In the genomic region with DNA sequence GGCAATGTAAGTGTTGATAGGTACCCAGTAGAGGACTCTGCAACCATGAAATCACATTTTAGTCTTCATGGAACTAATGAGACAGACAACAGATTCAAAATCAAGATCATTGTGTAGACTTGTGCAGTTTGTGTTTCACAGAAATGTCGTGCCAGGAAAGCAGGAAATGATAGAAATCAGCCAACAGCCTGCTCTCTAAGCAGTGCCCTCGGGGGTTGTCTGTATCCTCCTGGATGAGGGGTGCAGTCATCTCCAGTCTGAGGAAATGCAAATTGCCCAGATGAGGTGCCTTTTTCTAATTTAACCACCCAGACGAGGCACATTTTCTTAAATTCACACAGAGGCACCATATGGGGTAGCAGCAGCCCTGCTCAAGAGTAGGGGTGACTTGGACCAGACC, we compare ENCODE assay signal across 16 cellular contexts.
DNase-seq lines count a peak whose midpoint lies in the region; ATAC-seq and TF ChIP-seq lines count a peak whose summit lies in the region.
"Had no signal": no experiment of that assay in that cellular context is flagged by ENCODE, and none has a peak within 500 bp of the region (broad histone marks: within the 10 kb centered on the region; RNA-seq: fewer than 3 reads in every experiment).

No MANE protein-coding gene starts in this region.

- H3K4ac ChIP-seq in mesenchymal stem cell (ENCODE audit: low read depth in 1 of 2, low read length in 2 of 2): peak overlapping the region in 1 of 2 experiments; percentile 44

- intact Hi-C loops in prostate gland (cut with DNase I): no loop called here

- H2AK5ac ChIP-seq in mesenchymal stem cell (ENCODE audit: low read length, severe bottlenecking): no peak overlapping the region

- H2AFZ ChIP-seq in mesenchymal stem cell (ENCODE audit: low read depth, low read length) (no peak overlapping the region), smooth muscle cell (ENCODE audit: low read depth) (peak overlapping the region; percentile 16)

- TF ChIP-seq POLR2A in prostate gland (IDR thresholded peaks at IDR 0.05): no peak

- WGBS in mesenchymal stem cell: 66% methylated on average over 2 of the region's 3 CpGs
- WGBS in smooth muscle cell (ENCODE audit: low lambda C conversion rate): 39% methylated on average over 3 of the region's 3 CpGs
- WGBS in prostate gland: 38% methylated on average over 3 of the region's 3 CpGs

- no peaks in the 10 kb centered on the region for H3K79me2 ChIP-seq in smooth muscle cell (ENCODE audit: low read depth)

- H3K27me3 ChIP-seq in mesenchymal stem cell (ENCODE audit: control insufficient read depth in 1 of 2, insufficient read depth in 1 of 2, low read length in 2 of 2) (no peaks in the 10 kb centered on the region), smooth muscle cell (ENCODE audit: low read depth) (no peaks in the 10 kb centered on the region), prostate gland (replicated peaks; ENCODE audit: insufficient read depth) (no peaks in the 10 kb centered on the region)
- H3K27me3 ChIP-seq: BE2C had no signal

- H2BK15ac ChIP-seq in mesenchymal stem cell (ENCODE audit: low read depth, poor library complexity, severe bottlenecking): no peak overlapping the region

- H4K91ac ChIP-seq in mesenchymal stem cell (ENCODE audit: low read length): no peak overlapping the region

- peak overlapping the region; percentile 11 to 42 for H2BK12ac ChIP-seq in mesenchymal stem cell (ENCODE audit: low read length in 2 of 2)

- H3K27ac ChIP-seq in SK-N-MC (peak overlapping the region; percentile 47; the same call in 1 of the 2 replicates), mesenchymal stem cell (ENCODE audit: low read length, poor library complexity, severe bottlenecking) (no peak overlapping the region), smooth muscle cell (ENCODE audit: low read depth) (no peak overlapping the region), prostate gland (no peak overlapping the region)

- H3K36me3 ChIP-seq in SK-N-MC (ENCODE audit: insufficient read depth, low read length): no peaks in the 10 kb centered on the region
- H3K36me3 ChIP-seq in mesenchymal stem cell (ENCODE audit: control insufficient read depth in 1 of 2, insufficient read depth in 2 of 2, low read depth in 1 of 2, low read length in 2 of 2): no peaks in the 10 kb centered on the region
- H3K36me3 ChIP-seq in smooth muscle cell (ENCODE audit: low read depth): no peaks in the 10 kb centered on the region
- no peaks in the 10 kb centered on the region for H3K36me3 ChIP-seq in prostate gland
- H3K36me3 ChIP-seq: BE2C had no signal

- H3K9ac ChIP-seq in SK-N-MC (ENCODE audit: insufficient read length): no peak overlapping the region
- no peak overlapping the region for H3K9ac ChIP-seq in mesenchymal stem cell (ENCODE audit: low read length)
- H3K9ac ChIP-seq in smooth muscle cell (ENCODE audit: low read depth): no peak overlapping the region

- no peak overlapping the region for H2BK5ac ChIP-seq in mesenchymal stem cell (ENCODE audit: low read depth, low read length, poor library complexity, severe bottlenecking)

- H3K23ac ChIP-seq in mesenchymal stem cell (ENCODE audit: low read length in 2 of 2): no peak overlapping the region

- H3K4me3 ChIP-seq in SK-N-MC (peak overlapping the region; percentile 31), mesenchymal stem cell (ENCODE audit: insufficient read depth in 1 of 2, low read depth in 1 of 2, low read length in 2 of 2) (no peak overlapping the region), smooth muscle cell (no peak overlapping the region), prostate gland (no peak overlapping the region)
- H3K4me3 ChIP-seq: GM12878, K562 had no signal

- DNase-seq in OCI-M1 (lab: John Stamatoyannopoulos, UW): peak; percentile 28
- peak; percentile 81 for DNase-seq in SK-N-MC (ENCODE audit: low read depth, low spot score)
- DNase-seq in mesenchymal stem cell: no peak
- DNase-seq in smooth muscle cell (lab: John Stamatoyannopoulos, UW; ENCODE audit: unreplicated experiment): no peak
- DNase-seq in COLO668 (lab: John Stamatoyannopoulos, UW; ENCODE audit: unreplicated experiment): no peak
- DNase-seq in prostate gland (ENCODE audit: low spot score): no peak
- DNase-seq: ACHN; BE2C; C1 segment of cervical spinal cord; CD4-positive, CD25-positive, alpha-beta regulatory T cell; DMS153; DMS79; H9 had no signal

- no peak for TF ChIP-seq CTCF in smooth muscle cell (IDR thresholded peaks at IDR 0.05; ENCODE audit: borderline replicate concordance, insufficient read depth, poor library complexity, severe bottlenecking)
- TF ChIP-seq CTCF in prostate gland (IDR thresholded peaks at IDR 0.05): no peak

- H3K4me2 ChIP-seq in mesenchymal stem cell (ENCODE audit: low read length, poor library complexity, severe bottlenecking): no peak overlapping the region
- H3K4me2 ChIP-seq in smooth muscle cell: no peak overlapping the region

- no peaks in the 10 kb centered on the region for H4K20me1 ChIP-seq in smooth muscle cell (ENCODE audit: low read depth)

- H3K9me3 ChIP-seq in SK-N-MC (ENCODE audit: low read depth, low read length) (no peaks in the 10 kb centered on the region), mesenchymal stem cell (ENCODE audit: control insufficient read depth, low read length) (no peaks in the 10 kb centered on the region), smooth muscle cell (replicated peaks; ENCODE audit: low read depth) (no peaks in the 10 kb centered on the region), prostate gland (no peaks in the 10 kb centered on the region)
- H3K9me3 ChIP-seq: BE2C had no signal

- H3K4me1 ChIP-seq in mesenchymal stem cell (ENCODE audit: control insufficient read depth, insufficient read depth, low read depth, low read length): no peaks in the 10 kb centered on the region
- H3K4me1 ChIP-seq in smooth muscle cell (ENCODE audit: low read depth): no peaks in the 10 kb centered on the region
- no peaks in the 10 kb centered on the region for H3K4me1 ChIP-seq in prostate gland (replicated peaks)
- H3K4me1 ChIP-seq: BE2C had no signal

- H2BK120ac ChIP-seq in mesenchymal stem cell (ENCODE audit: low read depth, low read length): no peak overlapping the region

- no peak overlapping the region for H3K14ac ChIP-seq in mesenchymal stem cell (ENCODE audit: low read length in 2 of 2)

- ATAC-seq in HG02642 (IDR thresholded peaks at IDR 0.05; ENCODE audit: poor library complexity, unreplicated experiment): no peak
- ATAC-seq: GM12878, K562 had no signal

- H4K8ac ChIP-seq in mesenchymal stem cell (ENCODE audit: low read length): no peak overlapping the region

- peak overlapping the region in 1 of 2 experiments; percentile 8 for H3K18ac ChIP-seq in mesenchymal stem cell (ENCODE audit: low read depth in 1 of 2, low read length in 2 of 2)

- H3F3A ChIP-seq in smooth muscle cell (ENCODE audit: low read depth): no peaks in the 10 kb centered on the region

- H3K79me1 ChIP-seq in mesenchymal stem cell (replicated peaks; ENCODE audit: low read length, poor library complexity, severe bottlenecking): no peaks in the 10 kb centered on the region

Comparison
In these comparisons a context has a peak if more than half of its experiments do, and no peak if none do; other contexts are left out.
1. DNase-seq: peak in OCI-M1 (single experiment) and SK-N-MC (single experiment); none in mesenchymal stem cell (single experiment), smooth muscle cell (single experiment), COLO668 (single experiment) and prostate gland (single experiment).